Comparison of ENCODE assay signal across 8 cellular contexts in genomic region chr1:28087614-28088167, GRCh38. TPM values are rescaled to one million over a fixed set of nuclear protein-coding genes. Genes with fewer than 3 reads are reported as not detected.
DNase-seq lines count a peak whose midpoint lies in the region; ATAC-seq and TF ChIP-seq lines count a peak whose summit lies in the region.

No MANE protein-coding gene starts in this region.

- H3K9ac ChIP-seq in KMS-11, result peak overlapping the region; percentile 79

- H3K27ac Mint-ChIP-seq in activated T-helper 17 cell treated with anti-CD3 and anti-CD28 coated beads, Interleukin-2, amount 50 U/mL, for 72 hours, result peak overlapping the region; percentile 96

- ATAC-seq in activated T-helper 17 cell treated with anti-CD3 and anti-CD28 coated beads, Interleukin-2, amount 50 U/mL, for 72 hours (replicated peaks), result no peak
- no peak for ATAC-seq in GM21717 (IDR thresholded peaks at IDR 0.05; ENCODE audit: unreplicated experiment)

- H3K9me3 Mint-ChIP-seq in activated T-helper 17 cell treated with anti-CD3 and anti-CD28 coated beads, Interleukin-2, amount 50 U/mL, for 72 hours, result no peaks in the 10 kb centered on the region

- H3K27me3 Mint-ChIP-seq in activated T-helper 17 cell treated with anti-CD3 and anti-CD28 coated beads, Interleukin-2, amount 50 U/mL, for 72 hours, result no peaks in the 10 kb centered on the region

- H4K20me1 ChIP-seq in KMS-11 (ENCODE audit: insufficient read depth), result no peaks in the 10 kb centered on the region

- H3K4me1 Mint-ChIP-seq in activated T-helper 17 cell treated with anti-CD3 and anti-CD28 coated beads, Interleukin-2, amount 50 U/mL, for 72 hours, result peaks cover 23% of the 10 kb centered on the region

- TF ChIP-seq CTCF in GM12872 (IDR thresholded peaks at IDR 0.05; ENCODE audit: insufficient read depth, low read depth, low read length), result 0 out of 3 replicates have a peak, but pooled peaks have one; percentile 34
- TF ChIP-seq CTCF in KMS-11 (conservative IDR thresholded peaks at IDR 0.05; ENCODE audit: low read depth, low read length), result no peak
- TF ChIP-seq CTCF in left ventricle myocardium inferior (IDR thresholded peaks at IDR 0.05; ENCODE audit: borderline replicate concordance), result no peak
- peak; percentile 27 for TF ChIP-seq CTCF in retinal pigment epithelial cell (conservative IDR thresholded peaks at IDR 0.05; ENCODE audit: low read depth, low read length)

- peak overlapping the region; percentile 99 for H3K4me3 Mint-ChIP-seq in activated T-helper 17 cell treated with anti-CD3 and anti-CD28 coated beads, Interleukin-2, amount 50 U/mL, for 72 hours

- H3K27me3 ChIP-seq in KMS-11 (ENCODE audit: insufficient read depth, low read depth), result no peaks in the 10 kb centered on the region
- H3K27me3 ChIP-seq in left ventricle myocardium inferior (ENCODE audit: low read depth), result no peaks in the 10 kb centered on the region

- H2AFZ ChIP-seq in KMS-11 (ENCODE audit: low read depth), result peak overlapping the region; percentile 51

- H3K79me2 ChIP-seq in KMS-11 (ENCODE audit: insufficient read depth, low read depth), result peaks cover 54% of the 10 kb centered on the region

- H3K27ac ChIP-seq in KMS-11, result peak overlapping the region; percentile 80
- H3K27ac ChIP-seq in left ventricle myocardium inferior (replicated peaks), result peak overlapping the region; percentile 93

- H3K4me1 ChIP-seq in KMS-11 (ENCODE audit: low read depth, poor library complexity, severe bottlenecking) (peaks cover 46% of the 10 kb centered on the region), left ventricle myocardium inferior (peaks cover 60% of the 10 kb centered on the region)

- peak; percentile 16 for DNase-seq in AG08396 (ENCODE audit: low spot score)
- no peak for DNase-seq in left ventricle myocardium inferior
- DNase-seq in retinal pigment epithelial cell (ENCODE audit: low read depth), result no peak
- no peak for DNase-seq in NCI-H187 treated with DMSO at 0.1 percent for 48 hours (lab: John Stamatoyannopoulos, UW)

- no peaks in the 10 kb centered on the region for H3K36me3 Mint-ChIP-seq in activated T-helper 17 cell treated with anti-CD3 and anti-CD28 coated beads, Interleukin-2, amount 50 U/mL, for 72 hours (ENCODE audit: low read depth)

- intact Hi-C loops in left ventricle myocardium inferior (cut with micrococcal nuclease), result no loop called here

- no peaks in the 10 kb centered on the region for H3K9me3 ChIP-seq in left ventricle myocardium inferior (replicated peaks)

- H3K36me3 ChIP-seq in KMS-11 (ENCODE audit: insufficient read depth), result no peaks in the 10 kb centered on the region
- H3K36me3 ChIP-seq in left ventricle myocardium inferior, result no peaks in the 10 kb centered on the region

- peak overlapping the region; percentile 78 for H3K4me3 ChIP-seq in KMS-11 (IDR thresholded peaks at IDR 0.05; ENCODE audit: insufficient read depth, low read depth, low read length)
- H3K4me3 ChIP-seq in left ventricle myocardium inferior, result peak overlapping the region; percentile 88
- peak overlapping the region; percentile 96 for H3K4me3 ChIP-seq in retinal pigment epithelial cell (ENCODE audit: low read length)

- H3K4me2 ChIP-seq in KMS-11, result peak overlapping the region; percentile 77

RNA-seq across cellular contexts. Expression of gene EYA3, which starts 0.7 kb away (rescaled TPM):
- 10 to 100 TPM; 33.7 to 40.8 TPM for total RNA-seq in activated T-helper 17 cell treated with anti-CD3 and anti-CD28 coated beads, Interleukin-2, amount 50 U/mL, for 72 hours
- 16.9 TPM for total RNA-seq in left ventricle myocardium inferior

Comparison
In these comparisons a context has a peak if more than half of its experiments do, and no peak if none do; other contexts are left out.
1. CTCF ChIP-seq: peak in GM12872 (single experiment) and retinal pigment epithelial cell (single experiment); none in KMS-11 (single experiment) and left ventricle myocardium inferior (single experiment).
2. Peak in every context shown above with its lines, with median percentiles within 50 percentile points of each other: H3K4me3 ChIP-seq.